In the genomic region with DNA sequence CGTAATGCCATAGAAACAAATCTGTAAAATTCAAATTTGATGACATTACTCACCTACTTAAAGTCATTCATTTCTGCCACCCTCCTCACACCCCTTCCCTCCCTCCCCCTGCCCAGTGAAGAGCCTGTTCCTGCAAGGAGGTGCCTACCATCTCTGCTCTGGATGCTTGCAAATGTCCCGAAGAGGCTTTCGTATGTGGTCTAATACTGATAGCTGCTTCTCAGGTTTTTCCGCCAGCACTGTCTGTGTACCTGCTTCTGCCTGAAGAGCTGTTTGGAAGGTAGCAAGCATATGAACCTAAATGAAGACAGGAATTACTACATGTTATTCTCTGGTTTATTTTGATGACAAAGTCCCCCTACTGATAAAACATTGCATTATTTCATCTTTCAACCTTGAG, we compare ENCODE assay signal across 10 cellular contexts. TPM values are rescaled to one million over a fixed set of nuclear protein-coding genes. Genes with fewer than 3 reads are reported as not detected.
DNase-seq lines count a peak whose midpoint lies in the region; ATAC-seq, FAIRE-seq and TF ChIP-seq lines count a peak whose summit lies in the region.
"Had no signal": no experiment of that assay in that cellular context is flagged by ENCODE, and none has a peak within 500 bp of the region (broad histone marks: within the 10 kb centered on the region; RNA-seq: fewer than 3 reads in every experiment).

No MANE protein-coding gene starts in this region.

- peaks cover 23% of the 10 kb centered on the region for H3K27me3 Mint-ChIP-seq in activated naive CD4-positive, alpha-beta T cell treated with anti-CD3 and anti-CD28 coated beads for 36 hours (ENCODE audit: low read depth)
- H3K27me3 Mint-ChIP-seq in activated naive CD8-positive, alpha-beta T cell, result peaks cover 5% of the 10 kb centered on the region
- peaks cover 2 to 11% (median 5%) of the 10 kb centered on the region in 3 donors for H3K27me3 Mint-ChIP-seq in immature natural killer cell (ENCODE audit: low read depth in 3 of 3)

- 72 to 89% (median 76%) methylated on average over 4 of the region's 4 CpGs for WGBS in stomach, 5 donors

- no peak for ATAC-seq in activated naive CD4-positive, alpha-beta T cell treated with anti-CD3 and anti-CD28 coated beads, Interleukin-2, amount 50 U/mL, for 72 hours

- H3K4me1 Mint-ChIP-seq in activated naive CD4-positive, alpha-beta T cell treated with anti-CD3 and anti-CD28 coated beads for 36 hours (ENCODE audit: low read depth), result peaks cover 21% of the 10 kb centered on the region
- H3K4me1 Mint-ChIP-seq in activated naive CD8-positive, alpha-beta T cell (ENCODE audit: low read depth), result peaks cover 15% of the 10 kb centered on the region
- peaks cover 6 to 9% of the 10 kb centered on the region in 2 donors for H3K4me1 Mint-ChIP-seq in immature natural killer cell

- no peak for TF ChIP-seq CTCF in stomach (IDR thresholded peaks at IDR 0.05)

- no peaks in the 10 kb centered on the region for H3K9me3 ChIP-seq in stomach

- H3K27ac Mint-ChIP-seq in activated naive CD4-positive, alpha-beta T cell treated with anti-CD3 and anti-CD28 coated beads for 36 hours, result no peak overlapping the region
- H3K27ac Mint-ChIP-seq in activated naive CD4-positive, alpha-beta T cell treated with anti-CD3 and anti-CD28 coated beads, Interleukin-2, amount 50 U/mL, for 72 hours, result no peak overlapping the region
- H3K27ac Mint-ChIP-seq in activated naive CD8-positive, alpha-beta T cell, result no peak overlapping the region
- no peak overlapping the region for H3K27ac Mint-ChIP-seq in immature natural killer cell

- no peaks in the 10 kb centered on the region for H3K27me3 ChIP-seq in stomach

- no peaks in the 10 kb centered on the region for H3K36me3 Mint-ChIP-seq in activated naive CD4-positive, alpha-beta T cell treated with anti-CD3 and anti-CD28 coated beads for 36 hours (ENCODE audit: low read depth)
- H3K36me3 Mint-ChIP-seq in activated naive CD4-positive, alpha-beta T cell treated with anti-CD3 and anti-CD28 coated beads, Interleukin-2, amount 50 U/mL, for 72 hours, result no peaks in the 10 kb centered on the region
- no peaks in the 10 kb centered on the region for H3K36me3 Mint-ChIP-seq in activated naive CD8-positive, alpha-beta T cell
- H3K36me3 Mint-ChIP-seq in immature natural killer cell, result peaks cover 0 to 5% (median 0%) of the 10 kb centered on the region in 3 donors

- no peak for TF ChIP-seq EP300 in stomach (IDR thresholded peaks at IDR 0.05)

- peak overlapping the region; percentile 65 for H3K4me3 Mint-ChIP-seq in activated naive CD4-positive, alpha-beta T cell treated with anti-CD3 and anti-CD28 coated beads for 36 hours
- H3K4me3 Mint-ChIP-seq in activated naive CD8-positive, alpha-beta T cell, result peak overlapping the region; percentile 88
- peak overlapping the region in 4 of 5 donors; percentile 5 to 91 (median 72) for H3K4me3 Mint-ChIP-seq in immature natural killer cell

- no peaks in the 10 kb centered on the region for H3K36me3 ChIP-seq in stomach

- no peak for TF ChIP-seq POLR2A in stomach (IDR thresholded peaks at IDR 0.05)

- H3K9me3 Mint-ChIP-seq in activated naive CD4-positive, alpha-beta T cell treated with anti-CD3 and anti-CD28 coated beads for 36 hours, result no peaks in the 10 kb centered on the region
- no peaks in the 10 kb centered on the region for H3K9me3 Mint-ChIP-seq in activated naive CD4-positive, alpha-beta T cell treated with anti-CD3 and anti-CD28 coated beads, Interleukin-2, amount 50 U/mL, for 72 hours
- H3K9me3 Mint-ChIP-seq in activated naive CD8-positive, alpha-beta T cell (ENCODE audit: low read depth), result no peaks in the 10 kb centered on the region
- H3K9me3 Mint-ChIP-seq in immature natural killer cell, result no peaks in the 10 kb centered on the region
- H3K9me3 Mint-ChIP-seq: central memory CD8-positive, alpha-beta T cell had no signal

- H3K4me3 ChIP-seq in stomach, result peak overlapping the region; percentile 41 to 48 (median 45)

- intact Hi-C loops in activated naive CD4-positive, alpha-beta T cell treated with anti-CD3 and anti-CD28 coated beads for 36 hours (cut with micrococcal nuclease), result loop anchor here (2.0 to 10.0 kb wide), 3 partner anchors 442 to 564 kb away; no protein-coding TSS in a partner anchor
- intact Hi-C loops in stomach (cut with DNase I; ENCODE audit: low total_unique reads), result loop anchor here (5.0 kb wide), 1 partner anchor 261 kb away; no protein-coding TSS in a partner anchor

- CTCF ChIA-PET in activated naive CD4-positive, alpha-beta T cell treated with anti-CD3 and anti-CD28 coated beads for 36 hours (lab: Charles Lee), result interaction anchor here (0.5 to 5.1 kb wide), 35 partner anchors 8 to 966 kb away, joined by 3 to 132 read pairs (median 5); a partner anchor contains a TSS

- no peak overlapping the region for H3K27ac ChIP-seq in stomach

- no peak for FAIRE-seq in frontal cortex (lab: Jason Lieb, UNC)
- FAIRE-seq in RCC 7860 (lab: Jason Lieb, UNC), result no peak

- DNase-seq in activated naive CD4-positive, alpha-beta T cell treated with anti-CD3 and anti-CD28 coated beads for 36 hours, result no peak
- DNase-seq in activated naive CD4-positive, alpha-beta T cell treated with anti-CD3 and anti-CD28 coated beads, Interleukin-2, amount 50 U/mL, for 72 hours (ENCODE audit: low spot score in 2 of 2), result no peak
- DNase-seq in immature natural killer cell, result no peak
- DNase-seq in stomach, result no peak
- DNase-seq in frontal cortex (ENCODE audit: low spot score in 2 of 2), result no peak
- DNase-seq in RCC 7860 (ENCODE audit: low spot score), result no peak
- no peak for DNase-seq in RPMI8226
- DNase-seq: NCI-H1105 had no signal

- peaks cover 0 to 14% (median 12%) of the 10 kb centered on the region in 4 donors for H3K4me1 ChIP-seq in stomach

RNA-seq across cellular contexts. Expression of a gene that starts 57.1 kb away (rescaled TPM):
- total RNA-seq in activated naive CD4-positive, alpha-beta T cell treated with anti-CD3 and anti-CD28 coated beads for 36 hours, result 10 to 100 TPM; 25.0 to 26.9 TPM
- 10 to 100 TPM; 24.9 to 32.9 TPM for total RNA-seq in activated naive CD4-positive, alpha-beta T cell treated with anti-CD3 and anti-CD28 coated beads, Interleukin-2, amount 50 U/mL, for 72 hours
- 10 to 100 TPM; 13.2 to 21.3 (median 15.2) TPM for polyA plus RNA-seq in immature natural killer cell
- total RNA-seq in stomach, result 10 to 100 TPM; 11.7 to 42.6 (median 29.9) TPM
- 1 to 10 TPM; 8.1 to 9.6 (median 9.4) TPM for polyA plus RNA-seq in stomach
- total RNA-seq in frontal cortex, result 46.9 TPM

RNA-seq across cellular contexts. Expression of a gene that starts 57.2 kb away (rescaled TPM):
- total RNA-seq in activated naive CD4-positive, alpha-beta T cell treated with anti-CD3 and anti-CD28 coated beads for 36 hours, result 1 to 10 TPM; 7.2 to 8.9 TPM
- total RNA-seq in activated naive CD4-positive, alpha-beta T cell treated with anti-CD3 and anti-CD28 coated beads, Interleukin-2, amount 50 U/mL, for 72 hours, result 1 to 10 TPM; 6.6 to 8.1 TPM
- polyA plus RNA-seq in immature natural killer cell, result 1 to 10 TPM in 2 of 3 donors, under 1 TPM in 1; 0.81 to 4.6 (median 1.7) TPM
- 1 to 10 TPM in 3 of 5 donors, not detected in 2; 1.3 to 4.4 (median 1.7) TPM for total RNA-seq in stomach
- polyA plus RNA-seq in stomach, result 1 to 10 TPM; 2.4 to 3.2 (median 2.5) TPM
- total RNA-seq in frontal cortex, result 6.9 TPM
